ENCODE assay signal across 10 cellular contexts in genomic region chr10:50397312-50398140, GRCh38.
DNase-seq lines count a peak whose midpoint lies in the region; ATAC-seq and TF ChIP-seq lines count a peak whose summit lies in the region.
"Had no signal": no experiment of that assay in that cellular context is flagged by ENCODE, and none has a peak within 500 bp of the region (broad histone marks: within the 10 kb centered on the region; RNA-seq: fewer than 3 reads in every experiment).

No MANE protein-coding gene starts in this region.

- no peaks in the 10 kb centered on the region for H3K36me3 ChIP-seq in CD4-positive, CD25-positive, alpha-beta regulatory T cell (ENCODE audit: control insufficient read depth, insufficient read depth, low read length)
- H3K36me3 ChIP-seq: vagina had no signal

- H3K27me3 ChIP-seq in CD4-positive, CD25-positive, alpha-beta regulatory T cell (ENCODE audit: control insufficient read depth, insufficient read depth, low read length), result no peaks in the 10 kb centered on the region
- H3K27me3 ChIP-seq: vagina had no signal

- POLR2A ChIA-PET in activated CD8-positive, alpha-beta T cell treated with anti-CD3 and anti-CD28 coated beads, Interleukin-2, amount 10 ng/mL, durations not matched to agents 7 days and 5 days (lab: Charles Lee), result interaction anchor here (0.8 to 1.6 kb wide), 3 partner anchors 20 to 34 kb away, joined by 3 to 5 read pairs (median 3); no protein-coding TSS in a partner anchor

- DNase-seq in CD4-positive, CD25-positive, alpha-beta regulatory T cell, result peak in 1 of 3 donors; percentile 67
- no peak for DNase-seq in activated CD8-positive, alpha-beta T cell treated with anti-CD3 and anti-CD28 coated beads, Interleukin-2, amount 10 ng/mL, durations not matched to agents 7 days and 5 days
- DNase-seq in mesothelial cell of epicardium (ENCODE audit: low spot score in 2 of 2, unreplicated experiment in 2 of 2) (no peak), NCI-H226 (no peak), hepatic stellate cell (ENCODE audit: low spot score) (no peak), NCI-H524 (lab: John Stamatoyannopoulos, UW) (no peak)
- DNase-seq: NCI-H526 treated with DMSO at 0.1 percent for 48 hours had no signal

- H3K4me1 ChIP-seq in CD4-positive, CD25-positive, alpha-beta regulatory T cell (ENCODE audit: control insufficient read depth, insufficient read depth, low read length, poor library complexity, severe bottlenecking), result peaks cover 80% of the 10 kb centered on the region

- peak overlapping the region; percentile 74 for H3K27ac ChIP-seq in CD4-positive, CD25-positive, alpha-beta regulatory T cell (ENCODE audit: insufficient read depth, low read length, poor library complexity, severe bottlenecking)
- H3K27ac ChIP-seq: vagina had no signal

- peak overlapping the region; percentile 72 for H3K4me3 ChIP-seq in CD4-positive, CD25-positive, alpha-beta regulatory T cell (ENCODE audit: low read depth, low read length)
- H3K4me3 ChIP-seq: vagina had no signal

- ATAC-seq in CD4-positive, CD25-positive, alpha-beta regulatory T cell (ENCODE audit: low read depth in 2 of 2), result peak; percentile 52 to 54
- ATAC-seq in GM19025 (IDR thresholded peaks at IDR 0.05; ENCODE audit: low read depth, unreplicated experiment) (peak; percentile 19), HG03039 (IDR thresholded peaks at IDR 0.05; ENCODE audit: unreplicated experiment) (peak; percentile 33)
- no peak for ATAC-seq in activated CD8-positive, alpha-beta T cell treated with anti-CD3 and anti-CD28 coated beads, Interleukin-2, amount 10 ng/mL, durations not matched to agents 7 days and 5 days

- no peak for TF ChIP-seq CTCF in mesothelial cell of epicardium (IDR thresholded peaks at IDR 0.05; ENCODE audit: unreplicated experiment)

- no peaks in the 10 kb centered on the region for H3K9me3 Mint-ChIP-seq in CD4-positive, CD25-positive, alpha-beta regulatory T cell
- no peaks in the 10 kb centered on the region for H3K9me3 Mint-ChIP-seq in activated CD8-positive, alpha-beta T cell treated with anti-CD3 and anti-CD28 coated beads, Interleukin-2, amount 10 ng/mL, durations not matched to agents 7 days and 5 days (ENCODE audit: insufficient read depth)
- H3K9me3 Mint-ChIP-seq in mesothelial cell of epicardium, result no peaks in the 10 kb centered on the region

- peak overlapping the region; percentile 76 to 85 (median 82) for H3K4me3 Mint-ChIP-seq in CD4-positive, CD25-positive, alpha-beta regulatory T cell
- no peak overlapping the region for H3K4me3 Mint-ChIP-seq in activated CD8-positive, alpha-beta T cell treated with anti-CD3 and anti-CD28 coated beads, Interleukin-2, amount 10 ng/mL, durations not matched to agents 7 days and 5 days
- H3K4me3 Mint-ChIP-seq in mesothelial cell of epicardium, result no peak overlapping the region

- H3K27me3 Mint-ChIP-seq in CD4-positive, CD25-positive, alpha-beta regulatory T cell, result no peaks in the 10 kb centered on the region
- no peaks in the 10 kb centered on the region for H3K27me3 Mint-ChIP-seq in activated CD8-positive, alpha-beta T cell treated with anti-CD3 and anti-CD28 coated beads, Interleukin-2, amount 10 ng/mL, durations not matched to agents 7 days and 5 days (ENCODE audit: low read depth)
- no peaks in the 10 kb centered on the region for H3K27me3 Mint-ChIP-seq in mesothelial cell of epicardium (ENCODE audit: low read depth)

- peak overlapping the region; percentile 86 to 95 (median 91) for H3K27ac Mint-ChIP-seq in CD4-positive, CD25-positive, alpha-beta regulatory T cell
- H3K27ac Mint-ChIP-seq in activated CD8-positive, alpha-beta T cell treated with anti-CD3 and anti-CD28 coated beads, Interleukin-2, amount 10 ng/mL, durations not matched to agents 7 days and 5 days, result peak overlapping the region; percentile 37
- no peak overlapping the region for H3K27ac Mint-ChIP-seq in mesothelial cell of epicardium

- H3K36me3 Mint-ChIP-seq in CD4-positive, CD25-positive, alpha-beta regulatory T cell, result no peaks in the 10 kb centered on the region
- H3K36me3 Mint-ChIP-seq in activated CD8-positive, alpha-beta T cell treated with anti-CD3 and anti-CD28 coated beads, Interleukin-2, amount 10 ng/mL, durations not matched to agents 7 days and 5 days (ENCODE audit: low read depth), result peaks cover 1% of the 10 kb centered on the region
- H3K36me3 Mint-ChIP-seq in mesothelial cell of epicardium, result no peaks in the 10 kb centered on the region

- peaks cover 60 to 90% (median 77%) of the 10 kb centered on the region in 4 donors for H3K4me1 Mint-ChIP-seq in CD4-positive, CD25-positive, alpha-beta regulatory T cell
- H3K4me1 Mint-ChIP-seq in activated CD8-positive, alpha-beta T cell treated with anti-CD3 and anti-CD28 coated beads, Interleukin-2, amount 10 ng/mL, durations not matched to agents 7 days and 5 days (ENCODE audit: low read depth), result peaks cover 11% of the 10 kb centered on the region
- H3K4me1 Mint-ChIP-seq in mesothelial cell of epicardium, result peaks cover 4% of the 10 kb centered on the region

- no peaks in the 10 kb centered on the region for H3K9me3 ChIP-seq in CD4-positive, CD25-positive, alpha-beta regulatory T cell (ENCODE audit: control insufficient read depth in 2 of 2, low read length in 2 of 2)
- H3K9me3 ChIP-seq: vagina had no signal

- CTCF ChIA-PET in activated CD8-positive, alpha-beta T cell treated with anti-CD3 and anti-CD28 coated beads, Interleukin-2, amount 10 ng/mL, durations not matched to agents 7 days and 5 days (lab: Charles Lee), result interaction anchor here (1.0 to 2.0 kb wide), 7 partner anchors 9 to 342 kb away, joined by 3 to 8 read pairs (median 3); partner anchors contain the start of gene ASAH2B

Comparison
In these comparisons a context has a peak if more than half of its experiments do, and no peak if none do; other contexts are left out.
1. H3K4me3 Mint-ChIP-seq: peak in CD4-positive, CD25-positive, alpha-beta regulatory T cell (4 of 4); none in activated CD8-positive, alpha-beta T cell treated with anti-CD3 and anti-CD28 coated beads, Interleukin-2, amount 10 ng/mL, durations not matched to agents 7 days and 5 days (single experiment) and mesothelial cell of epicardium (single experiment).